19 cellular contexts compared by ENCODE assay signal in the genomic region with DNA sequence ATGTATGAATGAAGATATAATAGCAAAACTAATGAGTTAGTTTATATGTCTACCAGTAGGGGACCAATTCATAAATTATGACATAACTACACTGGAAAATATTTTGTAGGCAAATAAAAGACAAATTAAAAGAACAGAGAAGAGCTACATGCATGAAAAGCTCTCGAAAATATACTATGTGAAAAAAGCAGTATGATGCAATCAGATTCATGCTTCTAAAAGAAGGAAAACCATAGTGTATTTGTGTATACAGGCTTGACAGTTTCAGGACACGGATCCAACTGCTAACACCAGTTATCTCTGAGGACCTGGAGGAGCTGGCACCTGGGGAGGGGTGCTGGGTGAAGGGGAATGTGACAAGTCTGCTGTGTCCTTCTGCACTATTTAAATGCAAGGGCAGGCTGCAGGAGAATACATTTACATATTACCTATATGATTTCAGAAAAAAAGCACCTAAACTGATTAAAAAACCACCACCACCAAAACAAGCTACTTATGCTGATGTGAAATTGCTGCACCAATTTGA. TPM values are rescaled to one million over a fixed set of nuclear protein-coding genes. Genes with fewer than 3 reads are reported as not detected.
DNase-seq lines count a peak whose midpoint lies in the region; ATAC-seq and TF ChIP-seq lines count a peak whose summit lies in the region.
"Had no signal": no experiment of that assay in that cellular context is flagged by ENCODE, and none has a peak within 500 bp of the region (broad histone marks: within the 10 kb centered on the region; RNA-seq: fewer than 3 reads in every experiment).

No MANE protein-coding gene starts in this region.

- H3K9me2 ChIP-seq in GM23338 (ENCODE audit: insufficient read depth) = no peaks in the 10 kb centered on the region
- H3K9me2 ChIP-seq in OCI-LY7 (ENCODE audit: insufficient read depth, low read length) = no peaks in the 10 kb centered on the region

- CTCF ChIA-PET in OCI-LY7 (lab: Charles Lee; ENCODE audit: unreplicated experiment) (interaction anchor here (0.6 to 2.2 kb wide), 2 partner anchors 10 to 635 kb away, joined by 3 to 5 read pairs; no protein-coding TSS in a partner anchor), Caco-2 (lab: Charles Lee) (no interaction called here)

- H3K27me3 Mint-ChIP-seq in GM23338 (ENCODE audit: insufficient read depth, low read depth, poor library complexity) (peaks cover 6% of the 10 kb centered on the region), Caco-2 (ENCODE audit: insufficient read depth, unreplicated experiment) (no peaks in the 10 kb centered on the region)

- H3K27ac Mint-ChIP-seq in GM23338 (no peak overlapping the region; the same call in 1 of the 2 replicates), Caco-2 (ENCODE audit: unreplicated experiment) (no peak overlapping the region)
- H3K27ac Mint-ChIP-seq: T-helper 2 cell treated with Interferon-gamma antibody and Interleukin-4, amounts not matched to agents 5 μg/mL and 100 μg/mL, for 36 hours had no signal

- H3K4me1 ChIP-seq in GM23338 (ENCODE audit: insufficient read depth) (peaks cover 32% of the 10 kb centered on the region), OCI-LY7 (ENCODE audit: insufficient read depth, low read length, poor library complexity, severe bottlenecking) (peaks cover 24% of the 10 kb centered on the region), osteoblast (ENCODE audit: insufficient read depth, low read length) (peaks cover 15% of the 10 kb centered on the region), Caco-2 (peaks cover 4% of the 10 kb centered on the region)

- intact Hi-C loops in OCI-LY7 (cut with micrococcal nuclease; ENCODE audit: unreplicated experiment) (no loop called here), Right ventricle myocardium superior (cut with DNase I) (no loop called here), Caco-2 (cut with micrococcal nuclease; ENCODE audit: unreplicated experiment) (no loop called here)

- peak overlapping the region; percentile 57; the same call in 1 of the 2 replicates for H3K27ac ChIP-seq in GM23338 (ENCODE audit: low read depth)
- H3K27ac ChIP-seq in OCI-LY7 (ENCODE audit: low read depth, low read length, poor library complexity, severe bottlenecking) = no peak overlapping the region
- no peak overlapping the region for H3K27ac ChIP-seq in osteoblast (ENCODE audit: low read depth, low read length)
- H3K27ac ChIP-seq: KMS-11, ovary had no signal

- peaks cover 4% of the 10 kb centered on the region for H4K20me1 ChIP-seq in GM23338 (replicated peaks; ENCODE audit: insufficient read depth)
- H4K20me1 ChIP-seq in OCI-LY7 (ENCODE audit: insufficient read depth, low read length) = no peaks in the 10 kb centered on the region
- H4K20me1 ChIP-seq in osteoblast (ENCODE audit: insufficient read depth, low read length) = peaks cover 28% of the 10 kb centered on the region

- no peaks in the 10 kb centered on the region for H3K36me3 ChIP-seq in GM23338 (ENCODE audit: insufficient read depth)
- peaks cover 7% of the 10 kb centered on the region for H3K36me3 ChIP-seq in OCI-LY7 (ENCODE audit: insufficient read depth, low read length)
- no peaks in the 10 kb centered on the region for H3K36me3 ChIP-seq in osteoblast (ENCODE audit: insufficient read depth, low read length)
- no peaks in the 10 kb centered on the region for H3K36me3 ChIP-seq in Caco-2 (ENCODE audit: control insufficient read depth, insufficient read depth, low read length)
- H3K36me3 ChIP-seq: ovary had no signal

- POLR2A ChIA-PET in OCI-LY7 (lab: Charles Lee) (interaction anchor here (1.0 to 2.7 kb wide), 8 partner anchors 10 to 240 kb away, joined by 3 to 11 read pairs (median 6); no protein-coding TSS in a partner anchor), Caco-2 (lab: Charles Lee) (no interaction called here)

- BruUV-seq in OCI-LY7 (replicated peaks; lab: Mats Ljungman, UMichigan) (no TSS peak), Caco-2 (replicated peaks; lab: Mats Ljungman, UMichigan) (no TSS peak)

- no peak overlapping the region for H2AFZ ChIP-seq in GM23338
- no peak overlapping the region for H2AFZ ChIP-seq in OCI-LY7 (ENCODE audit: low read length)
- no peak overlapping the region for H2AFZ ChIP-seq in osteoblast (ENCODE audit: low read length)

- no peak overlapping the region for H3K4me3 Mint-ChIP-seq in GM23338
- no peak overlapping the region for H3K4me3 Mint-ChIP-seq in Caco-2 (ENCODE audit: unreplicated experiment)

- H3K9me3 Mint-ChIP-seq in GM23338 = no peaks in the 10 kb centered on the region; the same call in 2 of the 3 replicates
- no peaks in the 10 kb centered on the region for H3K9me3 Mint-ChIP-seq in Caco-2 (ENCODE audit: unreplicated experiment)
- H3K9me3 Mint-ChIP-seq: T-helper 2 cell treated with Interferon-gamma antibody and Interleukin-4, amounts not matched to agents 5 μg/mL and 100 μg/mL, for 36 hours had no signal

- H3K79me2 ChIP-seq in GM23338 (replicated peaks; ENCODE audit: insufficient read depth) (peaks cover 92% of the 10 kb centered on the region), OCI-LY7 (ENCODE audit: insufficient read depth, low read depth, low read length) (peaks cover 17% of the 10 kb centered on the region; the same call in 1 of the 2 replicates), osteoblast (ENCODE audit: insufficient read depth, low read length) (peaks cover 55% of the 10 kb centered on the region)

- no peaks in the 10 kb centered on the region for H3K27me3 ChIP-seq in GM23338 (ENCODE audit: insufficient read depth)
- H3K27me3 ChIP-seq in osteoblast (ENCODE audit: insufficient read depth, low read length) = no peaks in the 10 kb centered on the region
- no peaks in the 10 kb centered on the region for H3K27me3 ChIP-seq in Caco-2 (replicated peaks; ENCODE audit: control insufficient read depth, insufficient read depth, low read length)
- H3K27me3 ChIP-seq: ovary, testis had no signal

- peaks cover 71% of the 10 kb centered on the region for H3K4me1 Mint-ChIP-seq in GM23338
- peaks cover 8% of the 10 kb centered on the region for H3K4me1 Mint-ChIP-seq in Caco-2 (ENCODE audit: low read depth, unreplicated experiment)

- ATAC-seq in GM23338 (no peak; the same call in 2 of the 3 replicates), Right ventricle myocardium superior (ENCODE audit: poor library complexity) (peak; percentile 84), GM18907 (IDR thresholded peaks at IDR 0.05; ENCODE audit: unreplicated experiment) (no peak)
- ATAC-seq: left colon had no signal

- H3K36me3 Mint-ChIP-seq in GM23338 (ENCODE audit: low read depth) = peaks cover 3% of the 10 kb centered on the region
- H3K36me3 Mint-ChIP-seq in Caco-2 (ENCODE audit: insufficient read depth, unreplicated experiment) = no peaks in the 10 kb centered on the region

- H3K4me2 ChIP-seq in GM23338 = peak overlapping the region; percentile 38
- peak overlapping the region; percentile 49 for H3K4me2 ChIP-seq in OCI-LY7 (ENCODE audit: low read length)
- no peak overlapping the region for H3K4me2 ChIP-seq in osteoblast (ENCODE audit: insufficient read depth, low read length)
- H3K4me2 ChIP-seq: KMS-11 had no signal

- TF ChIP-seq CTCF in GM23338 (conservative IDR thresholded peaks at IDR 0.05; ENCODE audit: low read depth in 2 of 2) (no peak), OCI-LY7 (conservative IDR thresholded peaks at IDR 0.05; ENCODE audit: low read length) (peak; percentile 53), osteoblast (IDR thresholded peaks at IDR 0.05; ENCODE audit: extremely low read depth, low read depth, low read length) (peak; percentile 10), Caco-2 (IDR thresholded peaks at IDR 0.05; ENCODE audit: insufficient read depth in 1 of 2, low read depth in 1 of 2, low read length in 1 of 2, severe bottlenecking in 1 of 2, unreplicated experiment in 1 of 2) (no peak)

- DNase-seq in GM23338 (ENCODE audit: low spot score) (no peak), OCI-LY7 (ENCODE audit: low spot score) (no peak), Right ventricle myocardium superior (peak; percentile 70), osteoblast (ENCODE audit: insufficient read length, low spot score, missing footprints) (no peak), Caco-2 (no peak)
- no peak for DNase-seq in stimulated activated CD4-positive, alpha-beta T cell treated with anti-CD3 and anti-CD28 coated beads, Interleukin-12 subunit alpha, Interleukin-12 subunit beta, amount 100 ng/mL, for 4 hours
- DNase-seq: activated CD4-positive, CD25-positive, alpha-beta regulatory T cell treated with anti-CD3 and anti-CD28 coated beads, Interleukin-2, amount 50 U/mL, for 72 hours; activated CD8-positive, alpha-beta memory T cell treated with anti-CD3 and anti-CD28 coated beads, Interleukin-2, amount 50 U/mL, for 4 hours; activated gamma-delta T cell treated with Interleukin-2 at 50 U/mL for 16 hours; GF-D8; GOT3; left colon; NCI-H1436; NK-92 treated with Interleukin-12 subunit alpha and Interleukin-12 subunit beta, amount 100 ng/mL, for 24 hours; ovary had no signal

- H3F3A ChIP-seq in GM23338 (replicated peaks; ENCODE audit: low read depth) = no peaks in the 10 kb centered on the region

- H3K4me3 ChIP-seq in GM23338 = no peak overlapping the region
- H3K4me3 ChIP-seq in OCI-LY7 (ENCODE audit: low read depth, low read length, poor library complexity, severe bottlenecking) = no peak overlapping the region
- no peak overlapping the region for H3K4me3 ChIP-seq in osteoblast (ENCODE audit: insufficient read depth, low read length)
- no peak overlapping the region for H3K4me3 ChIP-seq in Caco-2 (ENCODE audit: low read depth, low read length)
- H3K4me3 ChIP-seq: ovary, testis had no signal

- H3K9me3 ChIP-seq in OCI-LY7 (ENCODE audit: low read length) (no peaks in the 10 kb centered on the region), osteoblast (ENCODE audit: low read depth, low read length) (no peaks in the 10 kb centered on the region), Caco-2 (no peaks in the 10 kb centered on the region)
- H3K9me3 ChIP-seq: ovary, testis had no signal

RNA-seq across cellular contexts. Expression of a gene that starts 6.8 kb away (rescaled TPM):
- 21.9 and 49.0 TPM in 2 replicates for total RNA-seq in GM23338 (2014; rRNA removed; shearing (Covaris generic))
- polyA plus RNA-seq in GM23338 (2016; fragmentation: Nextera tagmentation; extraction: Ambion mirVana) = 42.2 and 47.6 TPM in 2 replicates
- total RNA-seq in OCI-LY7 (2014; rRNA removed; shearing (Covaris generic)) = 36.1 and 44.7 TPM in 2 replicates
- total RNA-seq in OCI-LY7 (2022) (44.1 and 52.4 TPM in 2 replicates), Right ventricle myocardium superior (43.4 TPM), osteoblast (14.4 and 15.6 TPM in 2 replicates), Caco-2 (2022) (45.6 and 46.3 TPM in 2 replicates)

Comparison
In these comparisons a context has a peak if more than half of its experiments do, and no peak if none do; other contexts are left out.
1. CTCF ChIP-seq: peak in OCI-LY7 (single experiment) and osteoblast (single experiment); none in GM23338 (0 of 2) and Caco-2 (0 of 2).